14 cellular contexts compared by ENCODE assay signal in the genomic region with DNA sequence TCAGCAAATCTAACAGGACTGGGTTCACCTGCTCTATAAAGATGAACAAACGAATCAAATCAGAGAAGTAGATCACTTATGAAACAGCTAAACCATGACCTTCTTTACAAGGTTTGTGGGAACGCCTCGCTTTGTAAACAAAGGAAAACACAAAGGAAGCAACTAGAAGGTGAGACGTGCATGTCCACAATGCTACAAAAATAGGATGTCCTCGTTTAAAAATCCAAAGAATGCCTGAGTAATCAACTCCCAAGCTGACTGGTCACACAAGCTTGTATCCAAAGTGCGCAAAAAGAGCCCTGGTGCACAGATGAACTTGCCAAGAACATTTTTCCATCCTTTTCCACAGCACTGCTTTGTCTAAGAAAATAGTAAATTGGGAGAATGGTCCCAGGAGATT. TPM values are rescaled to one million over a fixed set of nuclear protein-coding genes. Genes with fewer than 3 reads are reported as not detected.
A peak's percentile ranks its signal among the peaks of the same experiment; 100 is the strongest.
DNase-seq lines count a peak whose midpoint lies in the region; ATAC-seq and TF ChIP-seq lines count a peak whose summit lies in the region.
"Had no signal": no experiment of that assay in that cellular context is flagged by ENCODE, and none has a peak within 500 bp of the region (broad histone marks: within the 10 kb centered on the region; RNA-seq: fewer than 3 reads in every experiment).

No MANE protein-coding gene starts in this region.

- no peaks in the 10 kb centered on the region for H3K36me3 ChIP-seq in mesendoderm (ENCODE audit: control insufficient read depth, insufficient read depth, low read length)

- no CpG with 5 or more reads among the region's 6 CpGs for WGBS in mesendoderm (ENCODE audit: extremely low coverage, insufficient coverage, low lambda C conversion rate)

- no peaks in the 10 kb centered on the region for H3K27me3 ChIP-seq in mesendoderm (ENCODE audit: insufficient read depth, low read length, poor library complexity)

- H3K79me2 ChIP-seq in mesendoderm (ENCODE audit: control insufficient read depth, insufficient read depth, low read length) = no peaks in the 10 kb centered on the region

- no peak overlapping the region for H4K8ac ChIP-seq in mesendoderm (ENCODE audit: low read depth, low read length)

- H3K9ac ChIP-seq in mesendoderm (ENCODE audit: low read length) = no peak overlapping the region

- H3K4me1 ChIP-seq in mesendoderm (ENCODE audit: control insufficient read depth, low read depth, low read length) = no peaks in the 10 kb centered on the region
- H3K4me1 ChIP-seq: psoas muscle had no signal

- no peak overlapping the region for H2AK5ac ChIP-seq in mesendoderm (ENCODE audit: low read length)

- H2BK120ac ChIP-seq in mesendoderm (ENCODE audit: low read depth, low read length) = no peak overlapping the region

- no peak overlapping the region for H2BK5ac ChIP-seq in mesendoderm (ENCODE audit: low read length)

- H3K56ac ChIP-seq in mesendoderm (ENCODE audit: low read length) = no peak overlapping the region

- H3K18ac ChIP-seq in mesendoderm (ENCODE audit: low read length) = no peak overlapping the region

- no peak overlapping the region for H3K4me2 ChIP-seq in mesendoderm (ENCODE audit: low read length)
- H3K4me2 ChIP-seq: GM23338 had no signal

- no peak for TF ChIP-seq CTCF in astrocyte of the cerebellum (IDR thresholded peaks at IDR 0.05; ENCODE audit: low read depth, low read length, missing control alignments)

- no peak overlapping the region for H2BK15ac ChIP-seq in mesendoderm (replicated peaks; ENCODE audit: low read depth)

- no peak overlapping the region for H3K4me3 ChIP-seq in astrocyte of the cerebellum (ENCODE audit: low read depth, low read length)
- no peak overlapping the region for H3K4me3 ChIP-seq in mesendoderm (ENCODE audit: low read length)
- H3K4me3 ChIP-seq: GM23338, psoas muscle had no signal

- no peaks in the 10 kb centered on the region for H3K79me1 ChIP-seq in mesendoderm (ENCODE audit: low read length)

- in situ Hi-C loops in astrocyte of the cerebellum (cut with HindIII; ENCODE audit: low sequenced_read_pairs) = no loop called here

- H4K5ac ChIP-seq in mesendoderm (ENCODE audit: low read length) = no peak overlapping the region

- H3K4ac ChIP-seq in mesendoderm (ENCODE audit: low read depth, low read length) = no peak overlapping the region

- no peak overlapping the region for H3K27ac ChIP-seq in mesendoderm (ENCODE audit: low read depth, low read length)
- H3K27ac ChIP-seq: psoas muscle had no signal

- no peak overlapping the region for H3K23ac ChIP-seq in mesendoderm (ENCODE audit: low read length)

- no peak for ATAC-seq in HG02759 (IDR thresholded peaks at IDR 0.05; ENCODE audit: unreplicated experiment)
- ATAC-seq in HG03039 (IDR thresholded peaks at IDR 0.05; ENCODE audit: unreplicated experiment) = no peak
- no peak for ATAC-seq in GM19452 (IDR thresholded peaks at IDR 0.05; ENCODE audit: unreplicated experiment)
- ATAC-seq: GM23338, left lobe of liver, psoas muscle had no signal

- peak; percentile 41 for DNase-seq in AG08396 (ENCODE audit: low spot score)
- DNase-seq in HCEC 1CT = peak; percentile 26
- peak; percentile 32 for DNase-seq in astrocyte of the cerebellum (ENCODE audit: low read depth)
- DNase-seq in kidney tubule cell (ENCODE audit: low spot score) = peak; percentile 77
- no peak for DNase-seq in mesendoderm
- DNase-seq: activated naive CD4-positive, alpha-beta T cell treated with anti-CD3 and anti-CD28 coated beads for 36 hours; hypothalamus; MV-4-11; psoas muscle had no signal

RNA-seq across cellular contexts. Expression of a gene that starts 6.3 kb away (rescaled TPM):
- 10.9 TPM for polyA plus RNA-seq in mesendoderm (2013, experiment 1 of 2)
- polyA plus RNA-seq in mesendoderm (2013, experiment 2 of 2) = 12.4 TPM
